21 cellular contexts compared by ENCODE assay signal in genomic region chr19:34649886-34650543, GRCh38. TPM values are rescaled to one million over a fixed set of nuclear protein-coding genes. Genes with fewer than 3 reads are reported as not detected.
A peak's percentile ranks its signal among the peaks of the same experiment; 100 is the strongest.
DNase-seq lines count a peak whose midpoint lies in the region; ATAC-seq, FAIRE-seq and TF ChIP-seq lines count a peak whose summit lies in the region.
"Had no signal": no experiment of that assay in that cellular context is flagged by ENCODE, and none has a peak within 500 bp of the region (broad histone marks: within the 10 kb centered on the region; RNA-seq: fewer than 3 reads in every experiment).

No MANE protein-coding gene starts in this region.

- H3K9me2 ChIP-seq in PC-3 (replicated peaks; ENCODE audit: low read length): no peaks in the 10 kb centered on the region

- H3K27me3 ChIP-seq in PC-3 (ENCODE audit: low read length) (no peaks in the 10 kb centered on the region), heart left ventricle (no peaks in the 10 kb centered on the region)

- H3K4me2 ChIP-seq in A549: no peak overlapping the region
- no peak overlapping the region for H3K4me2 ChIP-seq in PC-3 (ENCODE audit: low read length)

- no peaks in the 10 kb centered on the region for H3K36me3 ChIP-seq in PC-3 (ENCODE audit: low read depth, low read length)
- no peaks in the 10 kb centered on the region for H3K36me3 ChIP-seq in heart left ventricle

- H3K79me2 ChIP-seq in PC-3 (ENCODE audit: low read length): no peaks in the 10 kb centered on the region

- TF ChIP-seq EP300 in A549 (IDR thresholded peaks at IDR 0.05): no peak

- DNase-seq in A549 (ENCODE audit: low read depth in 1 of 2, low spot score in 1 of 2) (no peak), ELR (ENCODE audit: low read depth) (peak; percentile 53), PC-3 (peak; percentile 31), cerebellum (ENCODE audit: low spot score) (peak; percentile 38), AG08395 (ENCODE audit: low spot score) (no peak), heart left ventricle (no peak), lower leg skin (ENCODE audit: low spot score in 2 of 2) (no peak)
- no peak for DNase-seq in activated CD8-positive, alpha-beta memory T cell treated with anti-CD3 and anti-CD28 coated beads, Interleukin-2, amount 10 ng/mL, durations not matched to agents 7 days and 5 days
- DNase-seq: 8988T; ACHN; CD4-positive, alpha-beta memory T cell; DMS153; DMS79 treated with DMSO at 0.1 percent for 48 hours; GF-D8; HCEC 1CT had no signal

- no peak for ATAC-seq in A549
- ATAC-seq in PC-3: no peak
- no peak for ATAC-seq in heart left ventricle
- ATAC-seq in activated CD8-positive, alpha-beta memory T cell treated with anti-CD3 and anti-CD28 coated beads, Interleukin-2, amount 10 ng/mL, durations not matched to agents 7 days and 5 days: no peak

- H3K36me3 Mint-ChIP-seq in activated CD8-positive, alpha-beta memory T cell treated with anti-CD3 and anti-CD28 coated beads, Interleukin-2, amount 10 ng/mL, durations not matched to agents 7 days and 5 days: no peaks in the 10 kb centered on the region

- no peak overlapping the region for H3K9ac ChIP-seq in PC-3 (ENCODE audit: low read length)

- peaks cover 6% of the 10 kb centered on the region for H3K9me3 Mint-ChIP-seq in activated CD8-positive, alpha-beta memory T cell treated with anti-CD3 and anti-CD28 coated beads, Interleukin-2, amount 10 ng/mL, durations not matched to agents 7 days and 5 days (ENCODE audit: low read depth)

- no peak for TF ChIP-seq RAD21 in A549 (conservative IDR thresholded peaks at IDR 0.05 in 1 of 2, IDR thresholded peaks at IDR 0.05 in 1 of 2)

- no peaks in the 10 kb centered on the region for H4K20me1 ChIP-seq in PC-3 (ENCODE audit: low read length)

- intact Hi-C loops in PC-3 (cut with micrococcal nuclease): no loop called here
- intact Hi-C loops in heart left ventricle (cut with DNase I): no loop called here
- intact Hi-C loops in lower leg skin (cut with DNase I; ENCODE audit: low total_unique reads): no loop called here

- no TSS peak for BruUV-seq in PC-3 (replicated peaks; lab: Mats Ljungman, UMichigan)

- POLR2A ChIA-PET in A549 (lab: Yijun Ruan, JAX) (no interaction called here), PC-3 (lab: Charles Lee; ENCODE audit: unreplicated experiment) (no interaction called here)

- no peak overlapping the region for H3K4me3 Mint-ChIP-seq in activated CD8-positive, alpha-beta memory T cell treated with anti-CD3 and anti-CD28 coated beads, Interleukin-2, amount 10 ng/mL, durations not matched to agents 7 days and 5 days
- H3K4me3 Mint-ChIP-seq: B cell; CD4-positive, alpha-beta memory T cell; IgD-negative memory B cell had no signal

- no peak for TF ChIP-seq CTCF in A549 (IDR thresholded peaks at IDR 0.05)
- no peak for TF ChIP-seq CTCF in PC-3 (conservative IDR thresholded peaks at IDR 0.05; ENCODE audit: low read depth, low read length)
- no peak for TF ChIP-seq CTCF in heart left ventricle (IDR thresholded peaks at IDR 0.05)
- no peak for TF ChIP-seq CTCF in lower leg skin (IDR thresholded peaks at IDR 0.05)

- H2AFZ ChIP-seq in PC-3 (ENCODE audit: low read length): no peak overlapping the region

- no peaks in the 10 kb centered on the region for H3K4me1 Mint-ChIP-seq in activated CD8-positive, alpha-beta memory T cell treated with anti-CD3 and anti-CD28 coated beads, Interleukin-2, amount 10 ng/mL, durations not matched to agents 7 days and 5 days

- no peaks in the 10 kb centered on the region for H3F3A ChIP-seq in PC-3 (ENCODE audit: low read length, unreplicated experiment)

- FAIRE-seq in A549 (lab: Jason Lieb, UNC): peak; percentile 39
- FAIRE-seq: D721Med, GM19239, H1 had no signal

- H3K27me3 Mint-ChIP-seq in activated CD8-positive, alpha-beta memory T cell treated with anti-CD3 and anti-CD28 coated beads, Interleukin-2, amount 10 ng/mL, durations not matched to agents 7 days and 5 days: peaks cover 3% of the 10 kb centered on the region
- H3K27me3 Mint-ChIP-seq: IgD-negative memory B cell had no signal

- no peaks in the 10 kb centered on the region for H3K4me1 ChIP-seq in A549
- H3K4me1 ChIP-seq in PC-3 (ENCODE audit: insufficient read depth, low read length): 0 out of 2 replicates have a peak, but pooled peaks cover 3% of the 10 kb centered on the region
- peaks cover 0 to 7% (median 0%) of the 10 kb centered on the region in 12 donors for H3K4me1 ChIP-seq in heart left ventricle

- CTCF ChIA-PET in A549 (lab: Yijun Ruan, JAX) (interaction anchor here (0.9 kb wide), 1 partner anchor 10 kb away, joined by 5 read pairs; no protein-coding TSS in a partner anchor), PC-3 (lab: Charles Lee) (no interaction called here)
- CTCF ChIA-PET in activated CD8-positive, alpha-beta memory T cell treated with anti-CD3 and anti-CD28 coated beads, Interleukin-2, amount 10 ng/mL, durations not matched to agents 7 days and 5 days (lab: Charles Lee): no interaction called here

- H3K4me3 ChIP-seq in A549 (no peak overlapping the region), PC-3 (ENCODE audit: low read length) (no peak overlapping the region), heart left ventricle (no peak overlapping the region), lower leg skin (ENCODE audit: low read depth, poor library complexity, severe bottlenecking) (no peak overlapping the region)

- TF ChIP-seq POLR2A in A549 (IDR thresholded peaks at IDR 0.05; ENCODE audit: low read length) (no peak), heart left ventricle (IDR thresholded peaks at IDR 0.05) (no peak), lower leg skin (IDR thresholded peaks at IDR 0.05) (no peak)

- 18% methylated on average over 9 of the region's 9 CpGs for WGBS in A549 (ENCODE audit: missing lambda C conversion rate)
- 88 to 93% (median 90%) methylated on average over 9 of the region's 9 CpGs for WGBS in heart left ventricle, 4 donors
- 87 to 91% methylated on average over 9 of the region's 9 CpGs for WGBS in lower leg skin, 2 donors

- H3K27ac ChIP-seq in A549 (no peak overlapping the region), PC-3 (ENCODE audit: low read length) (0 out of 2 replicates have a peak overlapping the region, but pooled peaks have one; percentile 41), heart left ventricle (no peak overlapping the region)

- H3K9me3 ChIP-seq in A549 (peaks cover 32% of the 10 kb centered on the region), PC-3 (ENCODE audit: low read length) (no peaks in the 10 kb centered on the region), heart left ventricle (peaks cover 0 to 13% (median 0%) of the 10 kb centered on the region in 12 donors)

- no peak overlapping the region for H3K27ac Mint-ChIP-seq in activated CD8-positive, alpha-beta memory T cell treated with anti-CD3 and anti-CD28 coated beads, Interleukin-2, amount 10 ng/mL, durations not matched to agents 7 days and 5 days
- H3K27ac Mint-ChIP-seq: B cell; CD4-positive, alpha-beta memory T cell; IgD-negative memory B cell had no signal

TF ChIP-seq in A549, 52 proteins besides CTCF, POLR2A, EP300 and RAD21 (continues in another document):
- TF ChIP-seq NR3C1 (IDR thresholded peaks at IDR 0.05) (no peak), MYC (IDR thresholded peaks at IDR 0.05; ENCODE audit: borderline replicate concordance, low read length) (no peak), MAFK (IDR thresholded peaks at IDR 0.05; ENCODE audit: partially characterized antibody) (no peak), HEYL (CRISPR knock-in tag; IDR thresholded peaks at IDR 0.05) (no peak), CHD4 (IDR thresholded peaks at IDR 0.05; ENCODE audit: borderline replicate concordance) (no peak), SMC3 (IDR thresholded peaks at IDR 0.05) (no peak), ZNF302 (CRISPR knock-in tag; IDR thresholded peaks at IDR 0.05) (no peak), ATOH8 (CRISPR knock-in tag; IDR thresholded peaks at IDR 0.05; ENCODE audit: low read depth) (no peak), CEBPB (IDR thresholded peaks at IDR 0.05) (no peak), GATA3 (IDR thresholded peaks at IDR 0.05; ENCODE audit: borderline replicate concordance) (no peak), SREBF2 (IDR thresholded peaks at IDR 0.05) (no peak), ZC3H11A (IDR thresholded peaks at IDR 0.05) (no peak), RCOR1 (IDR thresholded peaks at IDR 0.05; ENCODE audit: low read depth, low read length) (no peak), POLR2AphosphoS2 (conservative IDR thresholded peaks at IDR 0.05; ENCODE audit: low read length) (no peak), HDAC2 (IDR thresholded peaks at IDR 0.05) (no peak)

RNA-seq across cellular contexts. Expression of gene SCGB2B2, which starts 26.9 kb away (rescaled TPM):
- polyA plus RNA-seq in A549 (2011; rRNA removed) (0.16 and 0.21 TPM in 2 replicates), A549 (2017; fragmentation: RNase III; extraction: RNeasy Plus Mini Kit Qiagen cat#74134 plus additional on column Dnase treatment) (0.07 to 0.26 TPM (median 0.08 TPM) in 3 replicates), heart left ventricle (under 1 TPM; 0.11 to 0.80 TPM)
- polyA plus RNA-seq in A549 (2012; cell fraction: cytosol; rRNA removed): 0.10 and 0.16 TPM in 2 replicates
- polyA plus RNA-seq in A549 (2012; cell fraction: nucleus; rRNA removed): 0.20 and 0.24 TPM in 2 replicates
- polyA minus RNA-seq in A549 (2011; rRNA and poly(A)+ RNA removed): 0.24 and 0.29 TPM in 2 replicates
- total RNA-seq in PC-3 (2014; rRNA removed) (not detected in 2 replicates), cerebellum (1.6 TPM), heart left ventricle (1 to 10 TPM in 2 of 9 donors, under 1 TPM in 6, not detected in 1; 0.19 to 1.7 (median 0.84) TPM), lower leg skin (1 to 10 TPM; 4.3 to 8.3 (median 6.6) TPM)
- under 1 TPM in 1 of 2 experiments, not detected in 1; 0.23 TPM for total RNA-seq in activated CD8-positive, alpha-beta memory T cell treated with anti-CD3 and anti-CD28 coated beads, Interleukin-2, amount 10 ng/mL, durations not matched to agents 7 days and 5 days
- total RNA-seq: H1, HT1080 had no signal
- polyA plus RNA-seq: CD4-positive, alpha-beta memory T cell; IgD-negative memory B cell had no signal

RNA-seq across cellular contexts. Expression of gene ZNF302, which starts 27.5 kb away (rescaled TPM):
- polyA plus RNA-seq in A549 (2011; rRNA removed) (54.6 and 56.3 TPM in 2 replicates), A549 (2017; fragmentation: RNase III; extraction: RNeasy Plus Mini Kit Qiagen cat#74134 plus additional on column Dnase treatment) (24.2 to 27.1 TPM (median 26.2 TPM) in 3 replicates), heart left ventricle (10 to 100 TPM; 25.5 to 32.2 TPM)
- polyA plus RNA-seq in A549 (2012; cell fraction: cytosol; rRNA removed): 11.1 and 11.7 TPM in 2 replicates
- 22.3 and 22.4 TPM in 2 replicates for polyA plus RNA-seq in A549 (2012; cell fraction: nucleus; rRNA removed)
- 19.5 and 20.6 TPM in 2 replicates for polyA minus RNA-seq in A549 (2011; rRNA and poly(A)+ RNA removed)
- total RNA-seq in PC-3 (2014; rRNA removed) (7.3 and 15.9 TPM in 2 replicates), cerebellum (62.4 TPM), heart left ventricle (10 to 100 TPM; 24.3 to 37.2 (median 33.0) TPM), lower leg skin (10 to 100 TPM in 3 of 4 donors, 1 to 10 TPM in 1; 9.2 to 21.4 (median 11.6) TPM)
- 10 to 100 TPM; 11.1 to 12.0 TPM for total RNA-seq in activated CD8-positive, alpha-beta memory T cell treated with anti-CD3 and anti-CD28 coated beads, Interleukin-2, amount 10 ng/mL, durations not matched to agents 7 days and 5 days

Comparison
In these comparisons a context has a peak if more than half of its experiments do, and no peak if none do; other contexts are left out.
1. DNase-seq: peak in ELR (single experiment), PC-3 (single experiment) and cerebellum (single experiment); none in A549 (0 of 2), AG08395 (single experiment), heart left ventricle (0 of 5), lower leg skin (0 of 2) and activated CD8-positive, alpha-beta memory T cell treated with anti-CD3 and anti-CD28 coated beads, Interleukin-2, amount 10 ng/mL, durations not matched to agents 7 days and 5 days (single experiment).